In the genomic region with DNA sequence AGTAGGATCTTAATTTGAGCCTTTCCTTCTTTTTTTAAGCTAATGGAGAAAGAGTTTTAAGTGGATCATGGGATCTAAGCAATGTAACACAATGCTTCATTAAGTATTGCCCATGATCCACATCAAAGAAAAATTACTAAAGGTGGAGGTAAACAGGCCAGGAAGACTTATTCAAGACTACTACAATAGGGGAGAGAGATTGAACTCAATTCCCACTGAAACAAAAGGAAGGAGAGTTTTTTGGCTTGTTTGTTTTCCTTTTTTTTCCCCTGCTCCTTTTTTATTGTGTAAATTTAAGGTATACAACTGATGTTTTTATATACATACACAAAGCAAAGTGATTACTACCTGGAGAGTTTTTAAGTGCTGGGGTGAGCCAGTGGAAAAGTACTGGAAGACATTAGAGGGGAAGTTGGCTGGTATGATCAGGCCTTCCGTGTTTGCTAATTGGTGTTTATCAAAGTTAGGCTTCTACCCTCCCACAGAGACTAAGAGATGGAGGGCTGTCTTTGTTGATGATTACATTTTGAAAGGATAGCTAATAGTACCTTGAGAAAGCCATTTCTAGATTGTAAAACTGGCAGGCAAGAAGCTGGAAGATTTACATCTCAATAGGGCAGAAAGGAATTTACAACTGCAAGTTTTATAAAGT, we compare ENCODE assay signal across 15 cellular contexts.
DNase-seq lines count a peak whose midpoint lies in the region; ATAC-seq and TF ChIP-seq lines count a peak whose summit lies in the region.
"Had no signal": no experiment of that assay in that cellular context is flagged by ENCODE, and none has a peak within 500 bp of the region (broad histone marks: within the 10 kb centered on the region; RNA-seq: fewer than 3 reads in every experiment).

No MANE protein-coding gene starts in this region.

- TF ChIP-seq POLR2A in body of pancreas (IDR thresholded peaks at IDR 0.05), result no peak

- H3K4me1 Mint-ChIP-seq in brain, result peaks cover 23% of the 10 kb centered on the region

- no peak for TF ChIP-seq CTCF in brain (conservative IDR thresholded peaks at IDR 0.05)
- no peak for TF ChIP-seq CTCF in body of pancreas (IDR thresholded peaks at IDR 0.05)

- H3K4me3 Mint-ChIP-seq in brain, result peak overlapping the region in 1 of 5 experiments; percentile 28

- no peaks in the 10 kb centered on the region for H3K27me3 Mint-ChIP-seq in brain

- ATAC-seq in GM19035 (IDR thresholded peaks at IDR 0.05; ENCODE audit: unreplicated experiment) (no peak), body of pancreas (no peak)

- peak overlapping the region; percentile 0 for H3K9ac ChIP-seq in HUES6 (ENCODE audit: low read length)
- 0 out of 2 replicates have a peak overlapping the region, but pooled peaks have one; percentile 11 for H3K9ac ChIP-seq in iPS-20b (ENCODE audit: low read depth, low read length)
- H3K9ac ChIP-seq: SK-N-SH had no signal

- peak; percentile 63 for DNase-seq in ELF-1 (ENCODE audit: low read depth, low spot score)
- DNase-seq in T1000 (lab: John Stamatoyannopoulos, UW), result no peak
- DNase-seq in SK-N-DZ (ENCODE audit: low spot score), result no peak
- DNase-seq in body of pancreas, result no peak
- DNase-seq: AML-193, Caco-2, IMR-90, Kasumi-1, NCI-H2029, NCI-H2171 treated with DMSO at 0.1 percent for 48 hours, SK-N-SH had no signal

- H3K27me3 ChIP-seq in HUES6 (ENCODE audit: control insufficient read depth, insufficient read depth, low read length) (no peaks in the 10 kb centered on the region), iPS-20b (ENCODE audit: insufficient read depth, low read length) (no peaks in the 10 kb centered on the region), body of pancreas (no peaks in the 10 kb centered on the region)

- H3K36me3 ChIP-seq in HUES6 (ENCODE audit: control insufficient read depth, insufficient read depth, low read length) (no peaks in the 10 kb centered on the region), iPS-20b (ENCODE audit: insufficient read depth, low read depth, low read length) (no peaks in the 10 kb centered on the region), body of pancreas (replicated peaks in 1 of 2; ENCODE audit: insufficient read depth in 1 of 2, low read depth in 2 of 2) (no peaks in the 10 kb centered on the region)

- peaks cover 33% of the 10 kb centered on the region for H3K4me1 ChIP-seq in HUES6 (ENCODE audit: control insufficient read depth, insufficient read depth, low read length)
- peaks cover 23% of the 10 kb centered on the region for H3K4me1 ChIP-seq in iPS-20b (ENCODE audit: insufficient read depth, low read length)
- no peaks in the 10 kb centered on the region for H3K4me1 ChIP-seq in body of pancreas
- H3K4me1 ChIP-seq: Caco-2 had no signal

- peak overlapping the region in 4 of 5 experiments; percentile 6 to 83 (median 41) for H3K27ac Mint-ChIP-seq in brain

- no peaks in the 10 kb centered on the region for H3K9me3 ChIP-seq in HUES6 (ENCODE audit: control insufficient read depth, insufficient read depth, low read depth, low read length)
- no peaks in the 10 kb centered on the region for H3K9me3 ChIP-seq in iPS-20b (ENCODE audit: insufficient read depth, low read depth, low read length)
- no peaks in the 10 kb centered on the region for H3K9me3 ChIP-seq in body of pancreas
- H3K9me3 ChIP-seq: Caco-2, SK-N-SH had no signal

- intact Hi-C loops in body of pancreas (cut with DNase I), result no loop called here

- H3K4me3 ChIP-seq in HUES6 (ENCODE audit: low read depth, low read length) (no peak overlapping the region), iPS-20b (ENCODE audit: low read length) (peak overlapping the region; percentile 32; the same call in 1 of the 2 replicates), body of pancreas (no peak overlapping the region)

- H3K27ac ChIP-seq in HUES6 (ENCODE audit: low read depth, low read length), result peak overlapping the region; percentile 66
- H3K27ac ChIP-seq in iPS-20b (ENCODE audit: low read length), result no peak overlapping the region
- no peak overlapping the region for H3K27ac ChIP-seq in body of pancreas

- 40 to 59% methylated on average over 1 of the region's 1 CpG for WGBS in body of pancreas, 2 donors

- peaks cover 0 to 6% (median 0%) of the 10 kb centered on the region in 5 experiments for H3K9me3 Mint-ChIP-seq in brain

- H3K36me3 Mint-ChIP-seq in brain, result no peaks in the 10 kb centered on the region
